Comparison of ENCODE assay signal across 8 cellular contexts in the genomic region with DNA sequence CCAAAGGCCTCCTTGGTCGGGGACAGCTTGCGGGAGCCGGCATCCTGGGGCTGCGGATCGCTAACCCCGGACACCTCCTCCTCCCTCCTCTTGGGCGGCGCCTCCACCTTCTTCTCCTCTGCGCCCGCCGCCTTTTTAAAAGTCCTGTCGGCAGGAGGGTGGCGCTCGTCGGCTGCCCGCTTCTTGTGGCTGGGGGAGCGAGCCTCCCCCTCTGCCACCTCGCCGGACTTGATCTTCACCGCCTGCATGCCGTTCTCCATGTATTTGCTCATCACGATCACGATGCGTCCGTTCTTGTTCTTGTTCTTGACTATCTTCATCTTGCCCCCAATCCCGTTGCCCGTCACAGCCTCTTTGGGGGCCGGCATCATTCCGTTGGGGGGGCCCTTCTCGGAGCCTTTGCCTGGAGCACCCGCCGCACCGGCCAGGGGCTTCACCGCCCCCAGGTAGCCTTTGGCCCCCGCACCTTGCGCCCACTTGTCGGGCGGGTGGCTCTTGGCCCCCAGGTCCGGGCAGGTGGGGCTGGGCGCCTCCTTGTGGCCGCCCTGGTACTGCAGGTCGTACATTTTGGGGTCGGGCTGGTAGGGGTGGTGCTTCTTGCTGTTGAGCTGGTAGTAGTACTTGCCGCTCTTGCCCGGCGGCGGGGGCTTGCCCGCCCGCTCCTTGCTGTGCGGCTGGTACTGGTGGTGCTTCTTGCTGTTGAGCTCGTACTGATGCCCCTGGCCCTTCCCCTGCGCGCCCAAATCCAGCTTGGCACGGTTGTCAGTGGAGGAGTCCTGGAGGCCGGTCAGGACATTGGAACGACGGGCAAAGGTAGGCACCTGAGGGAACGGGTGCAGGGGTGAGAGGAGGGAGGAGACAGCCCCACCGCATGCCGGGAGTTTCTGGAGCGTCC. TPM values are rescaled to one million over a fixed set of nuclear protein-coding genes. Genes with fewer than 3 reads are reported as not detected.
A peak's percentile ranks its signal among the peaks of the same experiment; 100 is the strongest.
DNase-seq lines count a peak whose midpoint lies in the region; ATAC-seq and TF ChIP-seq lines count a peak whose summit lies in the region.

No MANE protein-coding gene starts in this region.

- CTCF ChIA-PET in Caco-2 (lab: Charles Lee): interaction anchor here (0.7 to 1.6 kb wide), 2 partner anchors 25 to 38 kb away, joined by 4 to 7 read pairs; a partner anchor contains a TSS

- no peak overlapping the region for H3K4me3 ChIP-seq in Caco-2 (ENCODE audit: low read depth, low read length)
- H3K4me3 ChIP-seq in body of pancreas: no peak overlapping the region
- no peak overlapping the region for H3K4me3 ChIP-seq in effector memory CD4-positive, alpha-beta T cell (ENCODE audit: insufficient read depth, low read depth, low read length, poor library complexity, severe bottlenecking)

- TF ChIP-seq CTCF in Caco-2 (IDR thresholded peaks at IDR 0.05; ENCODE audit: insufficient read depth in 1 of 2, low read depth in 1 of 2, low read length in 1 of 2, severe bottlenecking in 1 of 2, unreplicated experiment in 1 of 2) (peak; percentile 71 to 88), body of pancreas (IDR thresholded peaks at IDR 0.05) (peak; percentile 14 to 58 (median 51)), nephron (IDR thresholded peaks at IDR 0.05; ENCODE audit: unreplicated experiment in 3 of 3) (peak; percentile 79 to 91 (median 81))

- no peak overlapping the region for H3K4me3 Mint-ChIP-seq in Caco-2 (ENCODE audit: unreplicated experiment)
- H3K4me3 Mint-ChIP-seq in IgD-negative memory B cell: peak overlapping the region in 2 of 4 donors; percentile 63 to 71
- H3K4me3 Mint-ChIP-seq in nephron: peak overlapping the region; percentile 2 to 54 (median 52)

- H3K36me3 Mint-ChIP-seq in Caco-2 (ENCODE audit: insufficient read depth, unreplicated experiment) (peaks cover 95% of the 10 kb centered on the region), IgD-negative memory B cell (peaks cover 2% of the 10 kb centered on the region), nephron (ENCODE audit: low read depth) (peaks cover 16% of the 10 kb centered on the region)

- no TSS peak for BruUV-seq in Caco-2 (replicated peaks; lab: Mats Ljungman, UMichigan)

- H3K27me3 Mint-ChIP-seq in Caco-2 (ENCODE audit: insufficient read depth, unreplicated experiment) (no peaks in the 10 kb centered on the region), IgD-negative memory B cell (peaks cover under 1% of the 10 kb centered on the region), nephron (ENCODE audit: low read depth) (peaks cover 57% of the 10 kb centered on the region)

- intact Hi-C loops in Caco-2 (cut with micrococcal nuclease; ENCODE audit: unreplicated experiment) (loop anchor here (5.0 kb wide), 1 partner anchor 33 kb away; no protein-coding TSS in a partner anchor), body of pancreas (cut with DNase I) (no loop called here)

- no peak for TF ChIP-seq POLR2A in body of pancreas (IDR thresholded peaks at IDR 0.05)

- H3K27me3 ChIP-seq in Caco-2 (replicated peaks; ENCODE audit: control insufficient read depth, insufficient read depth, low read length): no peaks in the 10 kb centered on the region
- no peaks in the 10 kb centered on the region for H3K27me3 ChIP-seq in body of pancreas
- H3K27me3 ChIP-seq in effector memory CD4-positive, alpha-beta T cell (replicated peaks; ENCODE audit: control insufficient read depth, insufficient read depth, low read length, poor library complexity, severe bottlenecking): peaks cover 3% of the 10 kb centered on the region

- no peak for ATAC-seq in body of pancreas

- POLR2A ChIA-PET in Caco-2 (lab: Charles Lee): interaction anchor here (0.6 kb wide), 2 partner anchors 46 to 56 kb away, joined by 3 to 5 read pairs; no protein-coding TSS in a partner anchor

- DNase-seq in Caco-2: peak; percentile 46 to 61
- DNase-seq in body of pancreas: peak in 2 of 4 donors; percentile 28 to 41
- no peak for DNase-seq in DMS153 treated with DMSO at 0.1 percent for 48 hours (lab: John Stamatoyannopoulos, UW; ENCODE audit: unreplicated experiment)
- no peak for DNase-seq in effector memory CD4-positive, alpha-beta T cell
- DNase-seq in cerebellum (ENCODE audit: low spot score): no peak
- no peak for DNase-seq in GM19240 (ENCODE audit: insufficient read length, low spot score)

- no peaks in the 10 kb centered on the region for H3K9me3 ChIP-seq in Caco-2
- H3K9me3 ChIP-seq in body of pancreas: no peaks in the 10 kb centered on the region
- H3K9me3 ChIP-seq in effector memory CD4-positive, alpha-beta T cell (ENCODE audit: control insufficient read depth, low read length): no peaks in the 10 kb centered on the region

- H3K27ac Mint-ChIP-seq in Caco-2 (ENCODE audit: unreplicated experiment): peak overlapping the region; percentile 45
- peak overlapping the region; percentile 67 to 80 (median 79) for H3K27ac Mint-ChIP-seq in IgD-negative memory B cell
- H3K27ac Mint-ChIP-seq in nephron: no peak overlapping the region

- H3K9me3 Mint-ChIP-seq in Caco-2 (ENCODE audit: unreplicated experiment) (no peaks in the 10 kb centered on the region), IgD-negative memory B cell (no peaks in the 10 kb centered on the region), nephron (no peaks in the 10 kb centered on the region)

- 89 to 92% methylated on average over 46 to 54 of the region's 61 CpGs for WGBS in body of pancreas, 2 donors

- H3K36me3 ChIP-seq in Caco-2 (ENCODE audit: control insufficient read depth, insufficient read depth, low read length) (peaks cover 5% of the 10 kb centered on the region), body of pancreas (replicated peaks in 1 of 2; ENCODE audit: insufficient read depth in 1 of 2, low read depth in 2 of 2) (peaks cover 0 to 1% of the 10 kb centered on the region in 2 donors)
- H3K36me3 ChIP-seq in effector memory CD4-positive, alpha-beta T cell (ENCODE audit: control insufficient read depth, insufficient read depth, low read length): peaks cover 23% of the 10 kb centered on the region

- H3K27ac ChIP-seq in body of pancreas: no peak overlapping the region
- no peak overlapping the region for H3K27ac ChIP-seq in effector memory CD4-positive, alpha-beta T cell (ENCODE audit: insufficient read depth, low read length, poor library complexity, severe bottlenecking)

- H3K4me1 ChIP-seq in Caco-2: peaks cover 40% of the 10 kb centered on the region
- peaks cover 78% of the 10 kb centered on the region for H3K4me1 ChIP-seq in body of pancreas
- H3K4me1 ChIP-seq in effector memory CD4-positive, alpha-beta T cell (ENCODE audit: control insufficient read depth, insufficient read depth, low read length, poor library complexity, severe bottlenecking): peaks cover 38% of the 10 kb centered on the region

- peaks cover 7% of the 10 kb centered on the region for H3K4me1 Mint-ChIP-seq in Caco-2 (ENCODE audit: low read depth, unreplicated experiment)
- peaks cover 13 to 16% (median 13%) of the 10 kb centered on the region in 3 donors for H3K4me1 Mint-ChIP-seq in IgD-negative memory B cell
- H3K4me1 Mint-ChIP-seq in nephron: peaks cover 25% of the 10 kb centered on the region

RNA-seq across cellular contexts. Expression of a gene that starts 4.4 kb away (rescaled TPM):
- 90.8 and 114 TPM in 2 replicates for total RNA-seq in Caco-2 (2022)
- polyA plus RNA-seq in IgD-negative memory B cell: 4.1 TPM
- total RNA-seq in body of pancreas: 10 to 100 TPM; 15.6 to 17.8 TPM
- 15.4 TPM for total RNA-seq in cerebellum

RNA-seq across cellular contexts. Expression of a gene that starts 37.9 kb away (rescaled TPM):
- 34.3 and 36.6 TPM in 2 replicates for total RNA-seq in Caco-2 (2022)
- polyA plus RNA-seq in IgD-negative memory B cell: 3.2 TPM
- total RNA-seq in body of pancreas: 1 to 10 TPM; 1.6 to 1.8 TPM
- total RNA-seq in cerebellum: 7.4 TPM

RNA-seq across cellular contexts. Expression of a gene that starts 56.9 kb away (rescaled TPM):
- total RNA-seq in Caco-2 (2022): 50.0 and 52.8 TPM in 2 replicates
- 0.26 TPM for polyA plus RNA-seq in IgD-negative memory B cell
- 1 to 10 TPM; 1.6 to 2.0 TPM for total RNA-seq in body of pancreas
- 19.9 TPM for total RNA-seq in cerebellum

Comparison
In these comparisons a context has a peak if more than half of its experiments do, and no peak if none do; other contexts are left out.
1. DNase-seq: peak in Caco-2 (2 of 2); none in DMS153 treated with DMSO at 0.1 percent for 48 hours (single experiment), effector memory CD4-positive, alpha-beta T cell (0 of 3), cerebellum (single experiment) and GM19240 (single experiment).
2. H3K27ac Mint-ChIP-seq: peak in Caco-2 (single experiment) and IgD-negative memory B cell (3 of 3); none in nephron (0 of 3).
3. Peak in every context shown above with its lines, with median percentiles within 50 percentile points of each other: CTCF ChIP-seq.